1 cellular context compared by ENCODE assay signal in the genomic region with DNA sequence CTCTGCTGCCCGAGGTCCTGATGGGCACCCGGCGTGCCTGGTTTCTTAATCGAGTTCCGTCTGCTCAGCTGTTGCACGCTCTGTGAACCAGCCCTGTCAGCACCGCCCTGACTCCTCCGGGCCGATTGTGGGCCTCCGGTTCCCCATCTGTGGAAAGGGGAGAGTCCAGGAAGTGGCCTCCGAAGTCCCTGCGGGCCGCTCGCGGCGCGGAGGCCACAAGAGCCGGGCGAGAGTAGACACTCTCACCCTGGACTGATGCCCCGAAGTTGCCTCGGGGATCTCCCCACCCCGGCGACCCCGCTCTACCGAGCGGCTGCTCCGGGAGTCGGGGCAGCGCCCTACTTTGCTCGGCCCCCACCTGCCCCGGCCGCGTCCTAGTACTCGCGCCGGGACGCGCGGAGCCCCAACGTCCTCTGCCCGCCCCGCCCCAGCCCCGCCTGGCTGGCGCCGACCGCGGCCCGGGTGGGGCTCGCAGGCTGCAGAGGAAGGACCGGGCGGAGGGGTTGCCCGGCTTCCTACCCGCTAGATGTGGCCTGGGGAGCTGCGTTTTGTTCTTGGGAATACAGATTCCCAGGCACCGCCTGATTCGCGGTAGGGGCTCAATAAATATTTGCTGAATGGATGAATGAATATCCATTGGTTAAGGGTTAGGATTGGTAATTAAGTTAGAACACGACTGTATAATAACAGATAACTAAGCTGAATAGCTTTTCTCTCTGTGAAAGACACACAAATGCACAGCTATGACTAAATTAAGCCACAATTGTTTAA.
TF ChIP-seq lines count a peak whose summit lies in the region.

No MANE protein-coding gene starts in this region.

TF ChIP-seq in K562, 482 proteins besides CTCF, POLR2A, EP300 and RAD21 (continued from another document and continues in another):
- TF ChIP-seq, protein P1, sequence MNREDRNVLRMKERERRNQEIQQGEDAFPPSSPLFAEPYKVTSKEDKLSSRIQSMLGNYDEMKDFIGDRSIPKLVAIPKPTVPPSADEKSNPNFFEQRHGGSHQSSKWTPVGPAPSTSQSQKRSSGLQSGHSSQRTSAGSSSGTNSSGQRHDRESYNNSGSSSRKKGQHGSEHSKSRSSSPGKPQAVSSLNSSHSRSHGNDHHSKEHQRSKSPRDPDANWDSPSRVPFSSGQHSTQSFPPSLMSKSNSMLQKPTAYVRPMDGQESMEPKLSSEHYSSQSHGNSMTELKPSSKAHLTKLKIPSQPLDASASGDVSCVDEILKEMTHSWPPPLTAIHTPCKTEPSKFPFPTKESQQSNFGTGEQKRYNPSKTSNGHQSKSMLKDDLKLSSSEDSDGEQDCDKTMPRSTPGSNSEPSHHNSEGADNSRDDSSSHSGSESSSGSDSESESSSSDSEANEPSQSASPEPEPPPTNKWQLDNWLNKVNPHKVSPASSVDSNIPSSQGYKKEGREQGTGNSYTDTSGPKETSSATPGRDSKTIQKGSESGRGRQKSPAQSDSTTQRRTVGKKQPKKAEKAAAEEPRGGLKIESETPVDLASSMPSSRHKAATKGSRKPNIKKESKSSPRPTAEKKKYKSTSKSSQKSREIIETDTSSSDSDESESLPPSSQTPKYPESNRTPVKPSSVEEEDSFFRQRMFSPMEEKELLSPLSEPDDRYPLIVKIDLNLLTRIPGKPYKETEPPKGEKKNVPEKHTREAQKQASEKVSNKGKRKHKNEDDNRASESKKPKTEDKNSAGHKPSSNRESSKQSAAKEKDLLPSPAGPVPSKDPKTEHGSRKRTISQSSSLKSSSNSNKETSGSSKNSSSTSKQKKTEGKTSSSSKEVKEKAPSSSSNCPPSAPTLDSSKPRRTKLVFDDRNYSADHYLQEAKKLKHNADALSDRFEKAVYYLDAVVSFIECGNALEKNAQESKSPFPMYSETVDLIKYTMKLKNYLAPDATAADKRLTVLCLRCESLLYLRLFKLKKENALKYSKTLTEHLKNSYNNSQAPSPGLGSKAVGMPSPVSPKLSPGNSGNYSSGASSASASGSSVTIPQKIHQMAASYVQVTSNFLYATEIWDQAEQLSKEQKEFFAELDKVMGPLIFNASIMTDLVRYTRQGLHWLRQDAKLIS (CRISPR knock-in tag; IDR thresholded peaks at IDR 0.05), result 0 out of 2 replicates have a peak, but pooled peaks have one; percentile 34
- TF ChIP-seq HMG20B (CRISPR knock-in tag; IDR thresholded peaks at IDR 0.05) (no peak), RB1 (IDR thresholded peaks at IDR 0.05; ENCODE audit: low read depth) (peak; percentile 59; the same call in 1 of the 2 replicates), NKRF (IDR thresholded peaks at IDR 0.05; ENCODE audit: borderline replicate concordance) (peak; percentile 93), HDAC2 (IDR thresholded peaks at IDR 0.05) (peak; percentile 56; the same call in 1 of the 2 replicates), CREB5 (CRISPR knock-in tag; IDR thresholded peaks at IDR 0.05) (no peak), SMAD2 (IDR thresholded peaks at IDR 0.05; ENCODE audit: low read depth, low read length) (no peak), NBN (IDR thresholded peaks at IDR 0.05; ENCODE audit: low read depth) (peak; percentile 67; the same call in 1 of the 2 replicates), RHOXF2B (CRISPR knock-in tag; conservative IDR thresholded peaks at IDR 0.05) (no peak), NFIC (IDR thresholded peaks at IDR 0.05) (0 out of 2 replicates have a peak, but pooled peaks have one; percentile 15), MCM2 (IDR thresholded peaks at IDR 0.05; ENCODE audit: low read depth) (no peak), ZNF639 (CRISPR knock-in tag; conservative IDR thresholded peaks at IDR 0.05 in 1 of 2, IDR thresholded peaks at IDR 0.05 in 1 of 2) (0 out of 4 replicates have a peak, but pooled peaks of 1 of the 2 experiments have one; percentile 28), TCF15 (CRISPR knock-in tag; IDR thresholded peaks at IDR 0.05) (no peak), ZNF274 (IDR thresholded peaks at IDR 0.05; ENCODE audit: borderline replicate concordance, low read depth, low read length) (no peak), ZNF133 (CRISPR knock-in tag; IDR thresholded peaks at IDR 0.05) (no peak), RBBP5 (IDR thresholded peaks at IDR 0.05; ENCODE audit: borderline replicate concordance, insufficient read depth, low read length, poor library complexity, severe bottlenecking) (peak; percentile 68), ZNF184 (CRISPR knock-in tag; IDR thresholded peaks at IDR 0.05) (no peak), TFAP4 (CRISPR knock-in tag; IDR thresholded peaks at IDR 0.05; ENCODE audit: borderline replicate concordance) (peak; percentile 56), POLR2B (IDR thresholded peaks at IDR 0.05; ENCODE audit: low read depth, partially characterized antibody) (peak; percentile 42), SIN3B (IDR thresholded peaks at IDR 0.05; ENCODE audit: low read depth) (no peak), SIN3A (IDR thresholded peaks at IDR 0.05; ENCODE audit: borderline replicate concordance in 2 of 2, control insufficient read depth in 1 of 2, low read depth in 2 of 2, low read length in 2 of 2) (peak in 1 of 2 experiments; percentile 87; a peak in 2 of 4 replicates), ZNF24 (IDR thresholded peaks at IDR 0.05) (0 out of 2 replicates have a peak, but pooled peaks have one; percentile 35), NUFIP1 (IDR thresholded peaks at IDR 0.05; ENCODE audit: partially characterized antibody) (peak; percentile 68), POLR2AphosphoS5 (IDR thresholded peaks at IDR 0.05; ENCODE audit: control insufficient read depth, insufficient read depth, low read depth, low read length) (peak; percentile 51; the same call in 1 of the 2 replicates), NR2C2 (CRISPR knock-in tag; IDR thresholded peaks at IDR 0.05) (no peak), NR2C2 (tag; IDR thresholded peaks at IDR 0.05) (peak; percentile 63; the same call in 1 of the 2 replicates), SPI1 (IDR thresholded peaks at IDR 0.05; ENCODE audit: borderline replicate concordance, low read depth, low read length) (no peak), PHF8 (IDR thresholded peaks at IDR 0.05; ENCODE audit: borderline replicate concordance, low read length) (peak; percentile 78; the same call in 1 of the 2 replicates), XRCC5 (IDR thresholded peaks at IDR 0.05; ENCODE audit: low read depth, low read length) (peak; percentile 63; the same call in 1 of the 2 replicates), FOXA1 (IDR thresholded peaks at IDR 0.05; ENCODE audit: borderline replicate concordance) (no peak), ZNF431 (CRISPR knock-in tag; IDR thresholded peaks at IDR 0.05) (no peak), SMARCC2 (IDR thresholded peaks at IDR 0.05; ENCODE audit: low read depth) (0 out of 2 replicates have a peak, but pooled peaks have one; percentile 16), ZBTB1 (CRISPR knock-in tag; IDR thresholded peaks at IDR 0.05; ENCODE audit: borderline replicate concordance, low read depth) (peak; percentile 67), KLF6 (CRISPR knock-in tag; IDR thresholded peaks at IDR 0.05; ENCODE audit: borderline replicate concordance) (peak; percentile 53; the same call in 1 of the 2 replicates), HDAC3 (IDR thresholded peaks at IDR 0.05; ENCODE audit: borderline replicate concordance, partially characterized antibody) (peak; percentile 58), NRF1 (conservative IDR thresholded peaks at IDR 0.05 in 1 of 2, IDR thresholded peaks at IDR 0.05 in 1 of 2) (no peak; a peak in 1 of 4 replicates), NCOA6 (IDR thresholded peaks at IDR 0.05) (no peak), ELF2 (CRISPR knock-in tag; IDR thresholded peaks at IDR 0.05) (peak; percentile 78), PPARD (CRISPR knock-in tag; IDR thresholded peaks at IDR 0.05) (no peak), RFX7 (CRISPR knock-in tag; IDR thresholded peaks at IDR 0.05) (no peak), ETV1 (tag; conservative IDR thresholded peaks at IDR 0.05; ENCODE audit: low read depth) (peak; percentile 63; the same call in 1 of the 2 replicates), SMARCB1 (IDR thresholded peaks at IDR 0.05; ENCODE audit: insufficient read length, low read depth) (no peak), MYC (IDR thresholded peaks at IDR 0.05; ENCODE audit: low read depth, low read length) (peak; percentile 61; the same call in 1 of the 2 replicates), MYC (CRISPR knock-in tag; IDR thresholded peaks at IDR 0.05; ENCODE audit: borderline replicate concordance, low read depth) (peak; percentile 44; the same call in 1 of the 2 replicates), JUND (IDR thresholded peaks at IDR 0.05; ENCODE audit: borderline replicate concordance, low read depth, low read length) (0 out of 2 replicates have a peak, but pooled peaks have one; percentile 24), JUND (tag; IDR thresholded peaks at IDR 0.05; ENCODE audit: borderline replicate concordance, low read depth, low read length) (no peak), KLF10 (CRISPR knock-in tag; IDR thresholded peaks at IDR 0.05) (no peak), CTBP1 (IDR thresholded peaks at IDR 0.05; ENCODE audit: borderline replicate concordance) (peak; percentile 74), CHD4 (IDR thresholded peaks at IDR 0.05; ENCODE audit: insufficient read depth, insufficient replicate concordance, low read depth, low read length, poor library complexity, severe bottlenecking) (peak; percentile 58), MYNN (IDR thresholded peaks at IDR 0.05) (peak; percentile 38; the same call in 1 of the 2 replicates), MYNN (CRISPR knock-in tag; IDR thresholded peaks at IDR 0.05) (no peak), NR3C1 (CRISPR knock-in tag; IDR thresholded peaks at IDR 0.05) (no peak), CBX5 (IDR thresholded peaks at IDR 0.05; ENCODE audit: borderline replicate concordance, low read depth) (no peak), HNRNPK (IDR thresholded peaks at IDR 0.05; ENCODE audit: low read depth, low read length, poor library complexity, severe bottlenecking) (no peak), GATAD2B (IDR thresholded peaks at IDR 0.05; ENCODE audit: borderline replicate concordance) (peak; percentile 66; the same call in 1 of the 2 replicates), FOXO4 (CRISPR knock-in tag; IDR thresholded peaks at IDR 0.05) (peak; percentile 72; the same call in 1 of the 2 replicates), MLX (CRISPR knock-in tag; conservative IDR thresholded peaks at IDR 0.05) (no peak)
